Comparison of ENCODE assay signal across 15 cellular contexts in genomic region chr17:62045109-62045508, GRCh38. TPM values are rescaled to one million over a fixed set of nuclear protein-coding genes. Genes with fewer than 3 reads are reported as not detected.
DNase-seq lines count a peak whose midpoint lies in the region; ATAC-seq, FAIRE-seq and TF ChIP-seq lines count a peak whose summit lies in the region.
"Had no signal": no experiment of that assay in that cellular context is flagged by ENCODE, and none has a peak within 500 bp of the region (broad histone marks: within the 10 kb centered on the region; RNA-seq: fewer than 3 reads in every experiment).

No MANE protein-coding gene starts in this region.

- H3K27ac ChIP-seq in K562 (ENCODE audit: extremely low read depth, low read depth, low read length), result no peak overlapping the region
- H3K27ac ChIP-seq: GM23248 had no signal

- no peak for TF ChIP-seq POLR2A in H54 (IDR thresholded peaks at IDR 0.05; ENCODE audit: low read depth, low read length)
- no peak for TF ChIP-seq POLR2A in K562 (conservative IDR thresholded peaks at IDR 0.05)

- no peaks in the 10 kb centered on the region for H3K9me3 ChIP-seq in K562 (replicated peaks; ENCODE audit: control insufficient read depth, insufficient read depth, low read depth, low read length)

- H3K27me3 Mint-ChIP-seq in stimulated activated naive CD8-positive, alpha-beta T cell treated with anti-CD3 and anti-CD28 coated beads, Interleukin-15, Interleukin-2, amounts not matched to agents 100 ng/mL and 50 ng/mL, for 24 hours, result no peaks in the 10 kb centered on the region
- H3K27me3 Mint-ChIP-seq: IgD-negative memory B cell had no signal

- FAIRE-seq in H54 (lab: Jason Lieb, UNC) (peak; percentile 78), K562 (lab: Jason Lieb, UNC) (no peak)
- FAIRE-seq: GM12878, GM18507 had no signal

- no peak overlapping the region for H2AFZ ChIP-seq in K562 (ENCODE audit: low read depth, low read length)
- H2AFZ ChIP-seq: GM23248 had no signal

- in situ Hi-C loops in K562 (cut with MboI), result no loop called here

- no peak for TF ChIP-seq CTCF in K562 (IDR thresholded peaks at IDR 0.05 in 2 of 3, conservative IDR thresholded peaks at IDR 0.05 in 1 of 3; ENCODE audit: insufficient read depth in 2 of 3, low read depth in 1 of 3, low read length in 3 of 3)

- H3K36me3 ChIP-seq in K562 (ENCODE audit: control insufficient read depth, insufficient read depth, low read length), result peaks cover 75% of the 10 kb centered on the region

- no peaks in the 10 kb centered on the region for H3K27me3 ChIP-seq in K562 (ENCODE audit: control insufficient read depth in 2 of 2, insufficient read depth in 2 of 2, low read length in 2 of 2)

- TF ChIP-seq RAD21 in K562 (CRISPR knock-in tag; conservative IDR thresholded peaks at IDR 0.05 in 1 of 2, IDR thresholded peaks at IDR 0.05 in 1 of 2), result no peak

- DNase-seq in stimulated activated naive CD8-positive, alpha-beta T cell treated with anti-CD3 and anti-CD28 coated beads, Interleukin-15, Interleukin-2, amounts not matched to agents 100 U/mL and 50 U/mL, for 24 hours, result no peak
- DNase-seq in H54 (ENCODE audit: insufficient read length, low spot score) (no peak), K562 (ENCODE audit: extremely low read depth in 1 of 4, low spot score in 3 of 4) (no peak), hypothalamus (lab: John Stamatoyannopoulos, UW) (no peak), SHP77 (lab: John Stamatoyannopoulos, UW) (no peak)
- DNase-seq in stimulated activated effector memory CD8-positive, alpha-beta T cell treated with anti-CD3 and anti-CD28 coated beads, Interleukin-12 subunit alpha, Interleukin-12 subunit beta, amount 100 ng/mL, for 72 hours (ENCODE audit: low spot score in 2 of 2), result no peak
- no peak for DNase-seq in stimulated activated naive CD4-positive, alpha-beta T cell treated with Interleukin-2 at 50 U/mL for 16 hours (lab: John Stamatoyannopoulos, UW)
- DNase-seq: DMS79, GM23248, H7 had no signal

- intact Hi-C loops in K562 (cut with micrococcal nuclease), result no loop called here

- no peak overlapping the region for H3K4me3 Mint-ChIP-seq in stimulated activated naive CD8-positive, alpha-beta T cell treated with anti-CD3 and anti-CD28 coated beads, Interleukin-15, Interleukin-2, amounts not matched to agents 100 ng/mL and 50 ng/mL, for 24 hours
- H3K4me3 Mint-ChIP-seq in stimulated activated effector memory CD8-positive, alpha-beta T cell treated with anti-CD3 and anti-CD28 coated beads, Interleukin-12 subunit alpha, Interleukin-12 subunit beta, amount 100 ng/mL, for 72 hours, result no peak overlapping the region
- H3K4me3 Mint-ChIP-seq: CD14-positive monocyte had no signal

- no peaks in the 10 kb centered on the region for H3K9me1 ChIP-seq in K562 (ENCODE audit: control insufficient read depth, insufficient read depth, low read length)

- peaks cover 72% of the 10 kb centered on the region for H3K36me3 Mint-ChIP-seq in stimulated activated naive CD8-positive, alpha-beta T cell treated with anti-CD3 and anti-CD28 coated beads, Interleukin-15, Interleukin-2, amounts not matched to agents 100 ng/mL and 50 ng/mL, for 24 hours (ENCODE audit: low read depth)
- peaks cover 100% of the 10 kb centered on the region for H3K36me3 Mint-ChIP-seq in stimulated activated effector memory CD8-positive, alpha-beta T cell treated with anti-CD3 and anti-CD28 coated beads, Interleukin-12 subunit alpha, Interleukin-12 subunit beta, amount 100 ng/mL, for 72 hours

- no TSS peak for BruUV-seq in K562 (replicated peaks; lab: Mats Ljungman, UMichigan)

- CTCF ChIA-PET in K562 (lab: Yijun Ruan, JAX; ENCODE audit: low intra/inter-chr PET ratio), result no interaction called here

- H3K4me1 ChIP-seq in K562 (replicated peaks in 1 of 2; ENCODE audit: control insufficient read depth in 2 of 2, insufficient read depth in 2 of 2, low read length in 2 of 2), result no peaks in the 10 kb centered on the region

- peak overlapping the region; percentile 58 for H3K27ac Mint-ChIP-seq in stimulated activated naive CD8-positive, alpha-beta T cell treated with anti-CD3 and anti-CD28 coated beads, Interleukin-15, Interleukin-2, amounts not matched to agents 100 ng/mL and 50 ng/mL, for 24 hours
- H3K27ac Mint-ChIP-seq in stimulated activated effector memory CD8-positive, alpha-beta T cell treated with anti-CD3 and anti-CD28 coated beads, Interleukin-12 subunit alpha, Interleukin-12 subunit beta, amount 100 ng/mL, for 72 hours, result peak overlapping the region; percentile 48

- H3K9ac ChIP-seq in K562 (ENCODE audit: insufficient read depth in 1 of 2, low read depth in 2 of 2, low read length in 2 of 2), result no peak overlapping the region
- H3K9ac ChIP-seq: GM23248 had no signal

- 93% methylated on average over 4 of the region's 4 CpGs for WGBS in K562 (ENCODE audit: insufficient coverage, low coverage, missing lambda C conversion rate)

- POLR2A ChIA-PET in K562 (lab: Yijun Ruan, JAX), result interaction anchor here (1.0 to 1.8 kb wide), 3 partner anchors 9 to 20 kb away, joined by 3 to 5 read pairs (median 5); partner anchors contain the start of gene MED13

- H3K4me2 ChIP-seq in K562 (ENCODE audit: insufficient read depth, low read length), result no peak overlapping the region

- no peak overlapping the region for H3K4me3 ChIP-seq in K562
- H3K4me3 ChIP-seq: GM12878, GM23248 had no signal

- H4K20me1 ChIP-seq in K562 (replicated peaks; ENCODE audit: control insufficient read depth, insufficient read depth, low read length), result no peaks in the 10 kb centered on the region; the same call in 1 of the 2 replicates

- ATAC-seq in stimulated activated naive CD8-positive, alpha-beta T cell treated with anti-CD3 and anti-CD28 coated beads, Interleukin-15, Interleukin-2, amounts not matched to agents 100 U/mL and 50 U/mL, for 24 hours, result no peak
- no peak for ATAC-seq in K562
- ATAC-seq in stimulated activated effector memory CD8-positive, alpha-beta T cell treated with anti-CD3 and anti-CD28 coated beads, Interleukin-12 subunit alpha, Interleukin-12 subunit beta, amount 100 ng/mL, for 72 hours, result no peak

- peaks cover 74% of the 10 kb centered on the region for H3K79me2 ChIP-seq in K562 (ENCODE audit: control insufficient read depth, insufficient read depth, low read length)

- H3K9me3 Mint-ChIP-seq in stimulated activated naive CD8-positive, alpha-beta T cell treated with anti-CD3 and anti-CD28 coated beads, Interleukin-15, Interleukin-2, amounts not matched to agents 100 ng/mL and 50 ng/mL, for 24 hours, result no peaks in the 10 kb centered on the region
- no peaks in the 10 kb centered on the region for H3K9me3 Mint-ChIP-seq in stimulated activated effector memory CD8-positive, alpha-beta T cell treated with anti-CD3 and anti-CD28 coated beads, Interleukin-12 subunit alpha, Interleukin-12 subunit beta, amount 100 ng/mL, for 72 hours
- H3K9me3 Mint-ChIP-seq: CD14-positive monocyte, IgD-negative memory B cell had no signal

- no peak for TF ChIP-seq EP300 in K562 (IDR thresholded peaks at IDR 0.05; ENCODE audit: low read length)

- H3K4me1 Mint-ChIP-seq in stimulated activated naive CD8-positive, alpha-beta T cell treated with anti-CD3 and anti-CD28 coated beads, Interleukin-15, Interleukin-2, amounts not matched to agents 100 ng/mL and 50 ng/mL, for 24 hours (ENCODE audit: low read depth), result peaks cover 41% of the 10 kb centered on the region
- H3K4me1 Mint-ChIP-seq in stimulated activated effector memory CD8-positive, alpha-beta T cell treated with anti-CD3 and anti-CD28 coated beads, Interleukin-12 subunit alpha, Interleukin-12 subunit beta, amount 100 ng/mL, for 72 hours, result peaks cover 41% of the 10 kb centered on the region

TF ChIP-seq in K562, 482 proteins besides CTCF, POLR2A, EP300 and RAD21:
- TF ChIP-seq ZNF316 (IDR thresholded peaks at IDR 0.05) (peak; percentile 68), ZKSCAN1 (IDR thresholded peaks at IDR 0.05; ENCODE audit: low read depth, low read length) (no peak), MAFF (IDR thresholded peaks at IDR 0.05; ENCODE audit: low read length) (0 out of 2 replicates have a peak, but pooled peaks have one; percentile 14), C11orf30 (IDR thresholded peaks at IDR 0.05; ENCODE audit: low read depth) (peak; percentile 34; the same call in 1 of the 2 replicates), STAT5A (IDR thresholded peaks at IDR 0.05; ENCODE audit: borderline replicate concordance, low read length) (no peak)
TF ChIP-seq in K562: peak in this region for 3.

RNA-seq across cellular contexts. Expression of gene MED13, which starts 20.0 kb away (rescaled TPM):
- total RNA-seq in K562 (2011; cell fraction: chromatin; rRNA removed; ENCODE audit: low replicate concordance), result 264 and 586 TPM in 2 replicates
- 98.4 and 126 TPM in 2 replicates for total RNA-seq in K562 (2011; cell fraction: nucleolus; rRNA removed)
- 186 and 199 TPM in 2 replicates for total RNA-seq in K562 (2011; cell fraction: nucleoplasm; rRNA removed)
- total RNA-seq in K562 (2014; rRNA removed), result 25.1 and 26.9 TPM in 2 replicates
- total RNA-seq in K562 (2014; rRNA removed; fragmentation: Illumina TruSeq; extraction: Trizol), result 48.4 and 55.0 TPM in 2 replicates
- total RNA-seq in K562 (2015; rRNA removed; fragmentation: Illumina TruSeq; extraction: Trizol), result 42.5 and 45.4 TPM in 2 replicates
- total RNA-seq in K562 (2021), result 42.6 and 46.3 TPM in 2 replicates
- 36.5 and 36.7 TPM in 2 replicates for polyA plus RNA-seq in K562 (2011; rRNA removed)
- polyA plus RNA-seq in K562 (2011; cell fraction: cytosol; rRNA removed), result 9.9 and 16.5 TPM in 2 replicates
- 45.0 and 51.7 TPM in 2 replicates for polyA plus RNA-seq in K562 (2011; cell fraction: nucleus; rRNA removed)
- 10.9 and 13.8 TPM in 2 replicates for polyA plus RNA-seq in K562 (2012)
- 26.5 and 28.2 TPM in 2 replicates for polyA plus RNA-seq in K562 (2014; fragmentation: Illumina TruSeq; extraction: Trizol)
- polyA plus RNA-seq in K562 (2014; fragmentation: Nextera tagmentation; extraction: Ambion mirVana), result 1 to 10 TPM; 5.4 to 6.1 TPM
- polyA plus RNA-seq in K562 (2014; rRNA removed), result 11.0 and 13.5 TPM in 2 replicates
- polyA minus RNA-seq in K562 (2011; rRNA and poly(A)+ RNA removed), result 235 and 248 TPM in 2 replicates
- polyA minus RNA-seq in K562 (2011; cell fraction: cytosol; rRNA and poly(A)+ RNA removed), result 64.0 and 69.1 TPM in 2 replicates
- 46.3 and 105 TPM in 2 replicates for polyA minus RNA-seq in K562 (2011; cell fraction: nucleus; rRNA and poly(A)+ RNA removed)
